Comparison of ENCODE assay signal across 2 cellular contexts in genomic region chr12:66959276-66959675, GRCh38.
TF ChIP-seq lines count a peak whose summit lies in the region.

No MANE protein-coding gene starts in this region.

TF ChIP-seq in SK-N-SH, 30 proteins besides CTCF, POLR2A, EP300 and RAD21 (continued from another document):
- no peak for TF ChIP-seq USF1 (IDR thresholded peaks at IDR 0.05; ENCODE audit: borderline replicate concordance, low read depth)
- TF ChIP-seq NRF1 (IDR thresholded peaks at IDR 0.05; ENCODE audit: low read depth, low read length): no peak
- no peak for TF ChIP-seq REST (IDR thresholded peaks at IDR 0.05; ENCODE audit: low read depth, low read length)
- TF ChIP-seq PBX3 (IDR thresholded peaks at IDR 0.05): peak; percentile 44
- no peak for TF ChIP-seq CHD2 (IDR thresholded peaks at IDR 0.05; ENCODE audit: low read length, partially characterized antibody)

TF ChIP-seq in HEK293, 187 proteins besides CTCF, POLR2A, EP300 and RAD21 (continued from another document):
- peak; percentile 40; the same call in 1 of the 2 replicates for TF ChIP-seq PRDM6 (tag by site-specific recombination; IDR thresholded peaks at IDR 0.05)
- no peak for TF ChIP-seq ZNF76 (tag by site-specific recombination; IDR thresholded peaks at IDR 0.05; ENCODE audit: borderline replicate concordance, low read depth)
- TF ChIP-seq ZNF18 (tag by site-specific recombination; IDR thresholded peaks at IDR 0.05): no peak
- TF ChIP-seq ZNF658 (tag by site-specific recombination; IDR thresholded peaks at IDR 0.05): no peak
- TF ChIP-seq ZFHX2 (tag by site-specific recombination; conservative IDR thresholded peaks at IDR 0.05): no peak
- TF ChIP-seq ZNF660 (tag by site-specific recombination; IDR thresholded peaks at IDR 0.05): no peak
- TF ChIP-seq ZNF580 (tag by site-specific recombination; IDR thresholded peaks at IDR 0.05): no peak
